ENCODE assay signal across 8 cellular contexts in the genomic region with DNA sequence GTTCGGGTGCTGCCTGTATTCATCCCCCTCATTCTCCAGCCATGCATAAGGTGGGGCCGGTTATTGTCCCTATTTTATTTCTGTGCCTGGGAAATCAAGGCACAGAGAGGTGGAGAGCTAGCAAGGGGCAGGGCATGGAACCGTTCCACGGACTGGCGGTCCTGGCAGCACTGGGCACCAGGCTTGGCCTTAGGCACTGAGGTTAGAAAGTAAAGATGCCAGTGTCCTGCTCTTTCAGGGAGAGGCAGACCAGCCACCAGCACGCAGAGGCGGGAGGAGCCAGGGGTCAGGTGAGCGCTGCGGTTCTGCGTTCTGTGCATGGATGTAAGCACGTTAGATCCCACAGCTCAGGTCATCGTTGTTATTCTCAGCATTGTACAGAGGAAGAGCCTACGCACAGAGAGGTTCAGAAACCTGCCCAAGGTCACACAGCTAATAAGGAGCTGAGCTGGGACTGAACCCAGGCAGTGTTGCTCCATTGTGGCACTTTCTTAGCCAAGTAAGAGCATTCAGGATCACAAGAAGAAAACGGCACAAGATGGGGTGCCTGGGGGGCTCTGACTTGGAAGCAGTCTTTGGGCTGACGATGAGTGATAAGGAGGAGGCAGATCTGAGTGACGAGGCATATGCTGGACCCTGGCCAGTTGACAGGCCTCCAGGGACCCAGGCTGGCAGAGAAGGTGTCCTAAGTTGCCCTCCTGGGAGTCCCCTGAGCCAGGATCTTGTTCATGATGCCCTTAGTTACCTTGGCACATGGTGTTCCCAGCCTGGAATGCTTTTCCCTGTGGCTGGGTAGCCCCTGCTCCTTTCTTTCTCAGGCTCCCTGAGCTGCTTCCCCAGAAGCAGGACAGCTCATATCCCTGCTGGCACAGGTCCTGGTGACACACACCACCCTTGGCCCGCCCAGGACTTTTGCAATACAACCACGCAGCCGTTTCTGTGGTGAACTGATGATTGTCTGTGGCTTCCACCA. TPM values are rescaled to one million over a fixed set of nuclear protein-coding genes. Genes with fewer than 3 reads are reported as not detected.
DNase-seq lines count a peak whose midpoint lies in the region; ATAC-seq and TF ChIP-seq lines count a peak whose summit lies in the region.

No MANE protein-coding gene starts in this region.

- no peak overlapping the region for H3K4me3 ChIP-seq in urinary bladder (ENCODE audit: low read depth, low read length)

- peak; percentile 76 for ATAC-seq in left lobe of liver
- no peak for ATAC-seq in GM19397 (IDR thresholded peaks at IDR 0.05; ENCODE audit: unreplicated experiment)

- peak; percentile 53 for DNase-seq in NK-92 treated with Interleukin-12 subunit alpha and Interleukin-12 subunit beta, amount 100 ng/mL, for 24 hours (lab: John Stamatoyannopoulos, UW)
- DNase-seq in NK-92 (lab: John Stamatoyannopoulos, UW; ENCODE audit: unreplicated experiment) (no peak), MCF 10A (ENCODE audit: unreplicated experiment) (peak; percentile 99), left lobe of liver (ENCODE audit: low spot score) (peak; percentile 71), cerebellar cortex (ENCODE audit: low spot score) (no peak), NCI-H748 treated with DMSO at 0.1 percent for 48 hours (lab: John Stamatoyannopoulos, UW) (no peak)

- H3K9me3 Mint-ChIP-seq in MCF 10A (ENCODE audit: unreplicated experiment): no peaks in the 10 kb centered on the region

- H3K4me1 ChIP-seq in urinary bladder (ENCODE audit: insufficient read depth): no peaks in the 10 kb centered on the region

- H3K36me3 Mint-ChIP-seq in MCF 10A (ENCODE audit: insufficient read depth, unreplicated experiment): peaks cover 70% of the 10 kb centered on the region

- WGBS in urinary bladder: 74% methylated on average over 19 of the region's 19 CpGs

- no peak for TF ChIP-seq CTCF in MCF 10A (IDR thresholded peaks at IDR 0.05; ENCODE audit: unreplicated experiment)

- peak overlapping the region; percentile 79 for H3K27ac Mint-ChIP-seq in MCF 10A (ENCODE audit: low read depth, unreplicated experiment)

- POLR2A ChIA-PET in MCF 10A (lab: Yijun Ruan, JAX): interaction anchor here (0.5 to 5.4 kb wide), 17 partner anchors 11 to 299 kb away, joined by 3 to 179 read pairs (median 4); a partner anchor contains a TSS

- intact Hi-C loops in MCF 10A (cut with micrococcal nuclease): loop anchor here (1.0 to 5.0 kb wide), 2 partner anchors 43 to 71 kb away; a partner anchor contains a TSS

- no peaks in the 10 kb centered on the region for H3K27me3 Mint-ChIP-seq in MCF 10A (ENCODE audit: insufficient read depth, unreplicated experiment)

- no peaks in the 10 kb centered on the region for H3K36me3 ChIP-seq in urinary bladder (ENCODE audit: insufficient read depth)

- peak overlapping the region; percentile 90 for H3K4me3 Mint-ChIP-seq in MCF 10A (ENCODE audit: unreplicated experiment)

- H3K27ac ChIP-seq in urinary bladder (ENCODE audit: low read depth): peak overlapping the region; percentile 18

- CTCF ChIA-PET in MCF 10A (lab: Yijun Ruan, JAX): interaction anchor here (0.5 to 3.5 kb wide), 9 partner anchors 13 to 591 kb away, joined by 3 to 23 read pairs (median 4); no protein-coding TSS in a partner anchor

- H3K4me1 Mint-ChIP-seq in MCF 10A (ENCODE audit: insufficient read depth, unreplicated experiment): peaks cover 32% of the 10 kb centered on the region

- no TSS peak for BruUV-seq in MCF 10A (replicated peaks; lab: Mats Ljungman, UMichigan)

RNA-seq across cellular contexts. Expression of a gene that starts 41.1 kb away (rescaled TPM):
- 85.7 and 115 TPM in 2 replicates for total RNA-seq in MCF 10A (2022)
- 3.6 TPM for total RNA-seq in left lobe of liver
- total RNA-seq in urinary bladder: 22.4 TPM
- 40.5 TPM for polyA plus RNA-seq in urinary bladder

Comparison
In these comparisons a context has a peak if more than half of its experiments do, and no peak if none do; other contexts are left out.
1. DNase-seq: peak in NK-92 treated with Interleukin-12 subunit alpha and Interleukin-12 subunit beta, amount 100 ng/mL, for 24 hours (single experiment), MCF 10A (single experiment) and left lobe of liver (single experiment); none in NK-92 (single experiment), cerebellar cortex (single experiment) and NCI-H748 treated with DMSO at 0.1 percent for 48 hours (single experiment).